ENCODE assay signal across 8 cellular contexts in genomic region chr17:47276868-47277267, GRCh38. TPM values are rescaled to one million over a fixed set of nuclear protein-coding genes. Genes with fewer than 3 reads are reported as not detected.
DNase-seq lines count a peak whose midpoint lies in the region; ATAC-seq and TF ChIP-seq lines count a peak whose summit lies in the region.

No MANE protein-coding gene starts in this region.

- TF ChIP-seq CTCF in RWPE2 (IDR thresholded peaks at IDR 0.05; ENCODE audit: poor library complexity, severe bottlenecking) (no peak), cardiac muscle cell (IDR thresholded peaks at IDR 0.05; ENCODE audit: low read depth, low read length) (no peak)

- peak overlapping the region; percentile 37 for H2AFZ ChIP-seq in GM23248

- DNase-seq in GM23248 (peak; percentile 92), RWPE2 (ENCODE audit: low spot score) (no peak), cardiac muscle cell (ENCODE audit: low read depth in 1 of 2, low spot score in 1 of 2) (peak; percentile 78 to 84), skeletal muscle cell (ENCODE audit: low read depth) (peak; percentile 73), KG1 (lab: John Stamatoyannopoulos, UW) (no peak)
- no peak for DNase-seq in effector CD4-positive, alpha-beta T cell

- in situ Hi-C loops in GM23248 (cut with MboI): no loop called here

- no peak overlapping the region for H3K4me3 ChIP-seq in GM23248
- no peak overlapping the region for H3K4me3 ChIP-seq in RWPE2 (ENCODE audit: severe bottlenecking)
- H3K4me3 ChIP-seq in cardiac muscle cell: no peak overlapping the region
- no peak overlapping the region for H3K4me3 ChIP-seq in skeletal muscle cell (ENCODE audit: low read depth, low read length)

- H4K20me1 ChIP-seq in GM23248 (ENCODE audit: insufficient read depth): no peaks in the 10 kb centered on the region

- ATAC-seq in RWPE2 (ENCODE audit: low read depth) (peak; percentile 11; the same call in 1 of the 3 replicates), HG02973 (IDR thresholded peaks at IDR 0.05; ENCODE audit: unreplicated experiment) (no peak), GM18867 (IDR thresholded peaks at IDR 0.05; ENCODE audit: unreplicated experiment) (no peak)

- no peaks in the 10 kb centered on the region for H3K36me3 ChIP-seq in GM23248 (ENCODE audit: low read depth)
- H3K36me3 ChIP-seq in RWPE2 (ENCODE audit: low read depth): no peaks in the 10 kb centered on the region
- no peaks in the 10 kb centered on the region for H3K36me3 ChIP-seq in cardiac muscle cell

- H3K4me2 ChIP-seq in GM23248 (ENCODE audit: unreplicated experiment): peak overlapping the region; percentile 63

- H3K27me3 ChIP-seq in GM23248 (replicated peaks; ENCODE audit: insufficient read depth) (no peaks in the 10 kb centered on the region), RWPE2 (ENCODE audit: insufficient read depth, poor library complexity, severe bottlenecking) (no peaks in the 10 kb centered on the region), cardiac muscle cell (no peaks in the 10 kb centered on the region)

- H3K27ac ChIP-seq in GM23248 (peak overlapping the region; percentile 90), RWPE2 (ENCODE audit: poor library complexity, severe bottlenecking) (peak overlapping the region; percentile 38), cardiac muscle cell (peak overlapping the region; percentile 99)

- no peaks in the 10 kb centered on the region for H3K79me2 ChIP-seq in GM23248 (ENCODE audit: insufficient read depth)

- 10 to 17% methylated on average over 10 of the region's 10 CpGs for WGBS in GM23248 (ENCODE audit: low coverage in 1 of 2, low lambda C conversion rate in 2 of 2, missing lambda C conversion rate in 2 of 2), 2 experiments

- H3K4me1 ChIP-seq in GM23248 (ENCODE audit: insufficient read depth): peaks cover 60% of the 10 kb centered on the region
- peaks cover 31% of the 10 kb centered on the region for H3K4me1 ChIP-seq in RWPE2 (ENCODE audit: insufficient read depth, poor library complexity, severe bottlenecking)
- peaks cover 30% of the 10 kb centered on the region for H3K4me1 ChIP-seq in cardiac muscle cell (ENCODE audit: low read depth)

- H3F3A ChIP-seq in GM23248 (ENCODE audit: insufficient read depth): peaks cover 57% of the 10 kb centered on the region

- no peaks in the 10 kb centered on the region for H3K9me2 ChIP-seq in GM23248 (ENCODE audit: insufficient read depth)

- no peak overlapping the region for H3K9ac ChIP-seq in GM23248

- H3K9me3 ChIP-seq in GM23248 (ENCODE audit: low read depth): no peaks in the 10 kb centered on the region
- no peaks in the 10 kb centered on the region for H3K9me3 ChIP-seq in RWPE2 (ENCODE audit: severe bottlenecking)
- no peaks in the 10 kb centered on the region for H3K9me3 ChIP-seq in cardiac muscle cell (ENCODE audit: low read depth)

RNA-seq across cellular contexts. Expression of gene ITGB3, which starts 23.2 kb away (rescaled TPM):
- total RNA-seq in GM23248 (2014; rRNA removed; shearing (Covaris generic)): 6.7 and 7.2 TPM in 2 replicates
- polyA plus RNA-seq in GM23248 (2016; fragmentation: Nextera tagmentation; extraction: Ambion mirVana): 3.4 and 3.5 TPM in 2 replicates
- total RNA-seq in cardiac muscle cell: 11.8 and 20.0 TPM in 2 replicates
- 4.6 and 6.9 TPM in 2 replicates for polyA plus RNA-seq in cardiac muscle cell

RNA-seq across cellular contexts. Expression of gene EFCAB13, which starts 46.9 kb away (rescaled TPM):
- total RNA-seq in GM23248 (2014; rRNA removed; shearing (Covaris generic)): 1.4 and 1.6 TPM in 2 replicates
- 0.98 and 1.2 TPM in 2 replicates for polyA plus RNA-seq in GM23248 (2016; fragmentation: Nextera tagmentation; extraction: Ambion mirVana)
- total RNA-seq in cardiac muscle cell: 4.8 and 5.9 TPM in 2 replicates
- polyA plus RNA-seq in cardiac muscle cell: 6.0 and 8.1 TPM in 2 replicates

Comparison
In these comparisons a context has a peak if more than half of its experiments do, and no peak if none do; other contexts are left out.
1. DNase-seq: peak in GM23248 (single experiment), cardiac muscle cell (2 of 2) and skeletal muscle cell (single experiment); none in RWPE2 (single experiment), KG1 (single experiment) and effector CD4-positive, alpha-beta T cell (single experiment).
2. H3K27ac ChIP-seq: peak in every context shown above with its lines; median percentile 99 in cardiac muscle cell; 90 in GM23248; 38 in RWPE2.